ENCODE assay signal across 8 cellular contexts in the genomic region with DNA sequence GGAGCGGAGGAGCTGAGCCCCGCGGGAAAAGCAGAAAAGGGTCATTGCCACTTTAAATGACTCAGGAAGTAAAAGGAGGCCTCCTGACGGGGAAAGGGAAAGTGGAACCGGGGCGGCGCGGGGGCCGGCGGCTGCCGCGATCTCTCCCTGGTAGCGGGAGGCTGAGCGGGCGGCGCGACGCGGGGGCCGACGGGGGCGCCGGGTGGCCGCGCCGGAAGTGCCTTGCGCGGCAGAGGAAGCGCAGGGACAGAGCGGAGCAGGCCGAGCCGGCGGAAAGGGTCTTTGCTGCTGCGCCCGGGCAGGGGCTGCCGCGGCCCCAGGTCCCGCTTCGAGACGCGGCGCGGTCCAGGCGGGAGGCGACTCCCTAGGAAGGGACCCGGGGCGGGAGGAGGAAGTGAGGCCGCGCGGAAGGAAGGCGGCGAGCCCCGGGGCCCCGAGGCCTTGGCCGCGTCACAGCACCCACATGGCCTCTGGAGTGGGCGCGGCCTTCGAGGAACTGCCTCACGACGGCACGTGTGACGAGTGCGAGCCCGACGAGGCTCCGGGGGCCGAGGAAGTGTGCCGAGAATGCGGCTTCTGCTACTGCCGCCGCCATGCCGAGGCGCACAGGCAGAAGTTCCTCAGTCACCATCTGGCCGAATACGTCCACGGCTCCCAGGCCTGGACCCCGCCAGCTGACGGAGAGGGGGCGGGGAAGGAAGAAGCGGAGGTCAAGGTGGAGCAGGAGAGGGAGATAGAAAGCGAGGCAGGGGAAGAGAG. TPM values are rescaled to one million over a fixed set of nuclear protein-coding genes. Genes with fewer than 3 reads are reported as not detected.
DNase-seq lines count a peak whose midpoint lies in the region; ATAC-seq and TF ChIP-seq lines count a peak whose summit lies in the region.

A gene with protein sequence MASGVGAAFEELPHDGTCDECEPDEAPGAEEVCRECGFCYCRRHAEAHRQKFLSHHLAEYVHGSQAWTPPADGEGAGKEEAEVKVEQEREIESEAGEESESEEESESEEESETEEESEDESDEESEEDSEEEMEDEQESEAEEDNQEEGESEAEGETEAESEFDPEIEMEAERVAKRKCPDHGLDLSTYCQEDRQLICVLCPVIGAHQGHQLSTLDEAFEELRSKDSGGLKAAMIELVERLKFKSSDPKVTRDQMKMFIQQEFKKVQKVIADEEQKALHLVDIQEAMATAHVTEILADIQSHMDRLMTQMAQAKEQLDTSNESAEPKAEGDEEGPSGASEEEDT (plus strand): TSS at position 127 of the 759 bp plus-strand sequence. CDS start 337 bp downstream, at position 464.

- ATAC-seq in GM21576 (IDR thresholded peaks at IDR 0.05; ENCODE audit: unreplicated experiment) = peak; percentile 95

- H3K4me3 Mint-ChIP-seq in neural crest cell = peak within 1 kb of the TSS; percentile 93

- peaks cover 27% of the 10 kb centered on the region for H3K9me3 Mint-ChIP-seq in neural crest cell

- DNase-seq in DMS79 (lab: John Stamatoyannopoulos, UW) (peak; percentile 56), fibroblast of villous mesenchyme (ENCODE audit: low read depth) (peak; percentile 88), neural crest cell (ENCODE audit: low read depth, low spot score) (peak; percentile 61)
- peak; percentile 93 for DNase-seq in activated effector memory CD4-positive, alpha-beta T cell treated with anti-CD3 and anti-CD28 coated beads, Interleukin-2, amount 50 U/mL, for 16 hours

- H3K9ac ChIP-seq in stomach smooth muscle (ENCODE audit: low read length in 2 of 2) = peak within 1 kb of the TSS; percentile 82 to 96

- H3K27me3 Mint-ChIP-seq in neural crest cell (ENCODE audit: low read depth) = peaks cover 23% of the 10 kb centered on the region

- H3K27me3 ChIP-seq in stomach smooth muscle (ENCODE audit: control insufficient read depth in 1 of 2, insufficient read depth in 2 of 2, low read length in 2 of 2) = no peaks in the 10 kb centered on the region

- H3K9me3 ChIP-seq in stomach smooth muscle (ENCODE audit: control insufficient read depth in 2 of 2, low read length in 2 of 2) = no peaks in the 10 kb centered on the region

- TF ChIP-seq POLR2A in Raji (IDR thresholded peaks at IDR 0.05; ENCODE audit: insufficient read depth, low read depth, low read length) = peak; percentile 43

- peak within 1 kb of the TSS; percentile 90 for H3K27ac Mint-ChIP-seq in neural crest cell (ENCODE audit: unreplicated experiment)

- peaks cover 12% of the 10 kb centered on the region for H3K4me1 ChIP-seq in stomach smooth muscle (ENCODE audit: control insufficient read depth, insufficient read depth, low read length)

- TF ChIP-seq CTCF in fibroblast of villous mesenchyme (IDR thresholded peaks at IDR 0.05; ENCODE audit: insufficient read depth, low read depth, low read length) (no peak), neural crest cell (conservative IDR thresholded peaks at IDR 0.05) (no peak)

- peaks cover 39% of the 10 kb centered on the region for H3K4me1 Mint-ChIP-seq in neural crest cell

- peak within 1 kb of the TSS; percentile 89 for H3K27ac ChIP-seq in stomach smooth muscle (ENCODE audit: low read length)

- TF ChIP-seq EP300 in Ishikawa (IDR thresholded peaks at IDR 0.05; ENCODE audit: borderline replicate concordance) = no peak

- H3K36me3 ChIP-seq in stomach smooth muscle (ENCODE audit: control insufficient read depth in 2 of 2, insufficient read depth in 2 of 2, low read length in 2 of 2) = no peaks in the 10 kb centered on the region

- H3K36me3 Mint-ChIP-seq in neural crest cell (ENCODE audit: low read depth) = peaks cover 43% of the 10 kb centered on the region

- TF ChIP-seq RAD21 in Ishikawa (IDR thresholded peaks at IDR 0.05; ENCODE audit: low read depth) = no peak

- H3K4me3 ChIP-seq in fibroblast of villous mesenchyme (ENCODE audit: low read depth, low read length) (peak within 1 kb of the TSS; percentile 83), stomach smooth muscle (ENCODE audit: low read length in 2 of 2) (peak within 1 kb of the TSS; percentile 89 to 98)

TF ChIP-seq in Ishikawa, 13 proteins besides CTCF, POLR2A, EP300 and RAD21:
- TF ChIP-seq TCF12 (IDR thresholded peaks at IDR 0.05; ENCODE audit: low read depth) (peak; percentile 66; the same call in 1 of the 2 replicates), YY1 (IDR thresholded peaks at IDR 0.05; ENCODE audit: low read depth) (peak; percentile 43; the same call in 1 of the 2 replicates), TEAD4 (IDR thresholded peaks at IDR 0.05) (peak; percentile 32; the same call in 1 of the 2 replicates), FOXM1 (IDR thresholded peaks at IDR 0.05; ENCODE audit: borderline replicate concordance, low read depth) (no peak), TAF1 (IDR thresholded peaks at IDR 0.05; ENCODE audit: low read depth) (peak; percentile 55; the same call in 1 of the 2 replicates), ZBTB7A (IDR thresholded peaks at IDR 0.05; ENCODE audit: low read depth) (no peak)
- TF ChIP-seq, protein P1, sequence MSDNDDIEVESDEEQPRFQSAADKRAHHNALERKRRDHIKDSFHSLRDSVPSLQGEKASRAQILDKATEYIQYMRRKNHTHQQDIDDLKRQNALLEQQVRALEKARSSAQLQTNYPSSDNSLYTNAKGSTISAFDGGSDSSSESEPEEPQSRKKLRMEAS (IDR thresholded peaks at IDR 0.05) = peak; percentile 100
- TF ChIP-seq, protein P2, sequence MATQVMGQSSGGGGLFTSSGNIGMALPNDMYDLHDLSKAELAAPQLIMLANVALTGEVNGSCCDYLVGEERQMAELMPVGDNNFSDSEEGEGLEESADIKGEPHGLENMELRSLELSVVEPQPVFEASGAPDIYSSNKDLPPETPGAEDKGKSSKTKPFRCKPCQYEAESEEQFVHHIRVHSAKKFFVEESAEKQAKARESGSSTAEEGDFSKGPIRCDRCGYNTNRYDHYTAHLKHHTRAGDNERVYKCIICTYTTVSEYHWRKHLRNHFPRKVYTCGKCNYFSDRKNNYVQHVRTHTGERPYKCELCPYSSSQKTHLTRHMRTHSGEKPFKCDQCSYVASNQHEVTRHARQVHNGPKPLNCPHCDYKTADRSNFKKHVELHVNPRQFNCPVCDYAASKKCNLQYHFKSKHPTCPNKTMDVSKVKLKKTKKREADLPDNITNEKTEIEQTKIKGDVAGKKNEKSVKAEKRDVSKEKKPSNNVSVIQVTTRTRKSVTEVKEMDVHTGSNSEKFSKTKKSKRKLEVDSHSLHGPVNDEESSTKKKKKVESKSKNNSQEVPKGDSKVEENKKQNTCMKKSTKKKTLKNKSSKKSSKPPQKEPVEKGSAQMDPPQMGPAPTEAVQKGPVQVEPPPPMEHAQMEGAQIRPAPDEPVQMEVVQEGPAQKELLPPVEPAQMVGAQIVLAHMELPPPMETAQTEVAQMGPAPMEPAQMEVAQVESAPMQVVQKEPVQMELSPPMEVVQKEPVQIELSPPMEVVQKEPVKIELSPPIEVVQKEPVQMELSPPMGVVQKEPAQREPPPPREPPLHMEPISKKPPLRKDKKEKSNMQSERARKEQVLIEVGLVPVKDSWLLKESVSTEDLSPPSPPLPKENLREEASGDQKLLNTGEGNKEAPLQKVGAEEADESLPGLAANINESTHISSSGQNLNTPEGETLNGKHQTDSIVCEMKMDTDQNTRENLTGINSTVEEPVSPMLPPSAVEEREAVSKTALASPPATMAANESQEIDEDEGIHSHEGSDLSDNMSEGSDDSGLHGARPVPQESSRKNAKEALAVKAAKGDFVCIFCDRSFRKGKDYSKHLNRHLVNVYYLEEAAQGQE (IDR thresholded peaks at IDR 0.05; ENCODE audit: low read depth) = no peak
- TF ChIP-seq, protein P3, sequence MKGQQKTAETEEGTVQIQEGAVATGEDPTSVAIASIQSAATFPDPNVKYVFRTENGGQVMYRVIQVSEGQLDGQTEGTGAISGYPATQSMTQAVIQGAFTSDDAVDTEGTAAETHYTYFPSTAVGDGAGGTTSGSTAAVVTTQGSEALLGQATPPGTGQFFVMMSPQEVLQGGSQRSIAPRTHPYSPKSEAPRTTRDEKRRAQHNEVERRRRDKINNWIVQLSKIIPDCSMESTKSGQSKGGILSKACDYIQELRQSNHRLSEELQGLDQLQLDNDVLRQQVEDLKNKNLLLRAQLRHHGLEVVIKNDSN (IDR thresholded peaks at IDR 0.05) = peak; percentile 76

RNA-seq across cellular contexts. Expression of the gene that starts here (rescaled TPM):
- total RNA-seq in fibroblast of villous mesenchyme = 16.8 and 20.3 TPM in 2 replicates
- total RNA-seq in neural crest cell = 67.4 and 71.1 TPM in 2 replicates

Comparison
In these comparisons a context has a peak if more than half of its experiments do, and no peak if none do; other contexts are left out.
1. Peak in every context shown above with its lines: DNase-seq, ATAC-seq, H3K4me3 ChIP-seq and H3K27ac ChIP-seq.